Comparison of ENCODE assay signal across 11 cellular contexts in genomic region chr2:174350018-174350417, GRCh38. TPM values are rescaled to one million over a fixed set of nuclear protein-coding genes. Genes with fewer than 3 reads are reported as not detected.
A peak's percentile ranks its signal among the peaks of the same experiment; 100 is the strongest.
DNase-seq lines count a peak whose midpoint lies in the region; ATAC-seq and TF ChIP-seq lines count a peak whose summit lies in the region.
"Had no signal": no experiment of that assay in that cellular context is flagged by ENCODE, and none has a peak within 500 bp of the region (broad histone marks: within the 10 kb centered on the region; RNA-seq: fewer than 3 reads in every experiment).

No MANE protein-coding gene starts in this region.

- no peak for DNase-seq in heart right ventricle
- DNase-seq in left ventricle myocardium superior: no peak
- DNase-seq in NCI-H2227 treated with DMSO at 0.1 percent for 48 hours (lab: John Stamatoyannopoulos, UW): peak; percentile 16
- no peak for DNase-seq in endodermal cell
- DNase-seq in type B pancreatic cell (ENCODE audit: extremely low spot score, unreplicated experiment): no peak
- DNase-seq in NCI-H226: no peak
- DNase-seq in NCI-H1417 treated with DMSO at 0.1 percent for 48 hours (lab: John Stamatoyannopoulos, UW): no peak
- DNase-seq in stimulated activated naive CD8-positive, alpha-beta T cell treated with anti-CD3 and anti-CD28 coated beads, Interleukin-15, Interleukin-2, amounts not matched to agents 100 U/mL and 50 U/mL, for 24 hours: no peak
- DNase-seq: activated CD4-positive, alpha-beta T cell treated with anti-CD3 and anti-CD28 coated beads for 48 hours; cortex of kidney; DMS79 had no signal

- H3K4me3 ChIP-seq in heart right ventricle: no peak overlapping the region
- no peak overlapping the region for H3K4me3 ChIP-seq in endodermal cell (ENCODE audit: low read length)

- H3K27me3 Mint-ChIP-seq in endodermal cell (ENCODE audit: insufficient read depth) (peaks cover 12% of the 10 kb centered on the region), type B pancreatic cell (peaks cover 19% of the 10 kb centered on the region)

- peak in 5 of 9 donors; percentile 13 to 40 (median 28) for TF ChIP-seq CTCF in heart right ventricle (IDR thresholded peaks at IDR 0.05)
- peak; percentile 76 for TF ChIP-seq CTCF in endodermal cell (conservative IDR thresholded peaks at IDR 0.05)
- peak; percentile 73 for TF ChIP-seq CTCF in type B pancreatic cell (conservative IDR thresholded peaks at IDR 0.05)

- intact Hi-C loops in heart right ventricle (cut with DNase I) (no loop called here), left ventricle myocardium superior (cut with micrococcal nuclease) (no loop called here)

- no peak for ATAC-seq in heart right ventricle
- ATAC-seq in left ventricle myocardium superior: no peak
- ATAC-seq in stimulated activated naive CD8-positive, alpha-beta T cell treated with anti-CD3 and anti-CD28 coated beads, Interleukin-15, Interleukin-2, amounts not matched to agents 100 U/mL and 50 U/mL, for 24 hours: no peak

- H3K9me3 ChIP-seq in heart right ventricle: no peaks in the 10 kb centered on the region
- no peaks in the 10 kb centered on the region for H3K9me3 ChIP-seq in endodermal cell (ENCODE audit: control insufficient read depth, low read length)

- no peak overlapping the region for H3K9ac ChIP-seq in endodermal cell (ENCODE audit: extremely low read depth, low read length, poor library complexity, severe bottlenecking)

- H3K36me3 ChIP-seq in heart right ventricle: peaks cover 0 to 64% (median 16%) of the 10 kb centered on the region in 9 donors
- peaks cover 14% of the 10 kb centered on the region for H3K36me3 ChIP-seq in endodermal cell (ENCODE audit: control insufficient read depth, insufficient read depth, low read length)

- no peak overlapping the region for H3K27ac Mint-ChIP-seq in endodermal cell
- no peak overlapping the region for H3K27ac Mint-ChIP-seq in type B pancreatic cell

- peaks cover 0 to 4% (median 0%) of the 10 kb centered on the region in 9 donors for H3K4me1 ChIP-seq in heart right ventricle
- H3K4me1 ChIP-seq in endodermal cell (ENCODE audit: control insufficient read depth, insufficient read depth, low read length): no peaks in the 10 kb centered on the region

- H3K4me3 Mint-ChIP-seq in endodermal cell: no peak overlapping the region
- no peak overlapping the region for H3K4me3 Mint-ChIP-seq in type B pancreatic cell

- peaks cover 16% of the 10 kb centered on the region for H3K36me3 Mint-ChIP-seq in endodermal cell (ENCODE audit: low read depth)
- H3K36me3 Mint-ChIP-seq in type B pancreatic cell: peaks cover 19% of the 10 kb centered on the region

- H3K9me3 Mint-ChIP-seq in endodermal cell (no peaks in the 10 kb centered on the region), type B pancreatic cell (no peaks in the 10 kb centered on the region)

- peaks cover 0 to 18% (median 2%) of the 10 kb centered on the region in 7 donors for H3K27me3 ChIP-seq in heart right ventricle
- H3K27me3 ChIP-seq in endodermal cell (ENCODE audit: control insufficient read depth, insufficient read depth, low read length, poor library complexity, severe bottlenecking): peaks cover 10% of the 10 kb centered on the region

- H3K4me1 Mint-ChIP-seq in endodermal cell (peaks cover 4% of the 10 kb centered on the region), type B pancreatic cell (ENCODE audit: unreplicated experiment) (no peaks in the 10 kb centered on the region)

- H3K27ac ChIP-seq in heart right ventricle (no peak overlapping the region), endodermal cell (ENCODE audit: low read depth, low read length) (no peak overlapping the region)

- WGBS in heart right ventricle, 2 donors: 84% methylated on average over 2 of the region's 2 CpGs
- 78 to 100% methylated on average over 1 to 2 of the region's 2 CpGs for whole genome bisulfite sequencing in endodermal cell (ENCODE audit: insufficient coverage in 1 of 2, insufficient read length in 1 of 2), 2 experiments

RNA-seq across cellular contexts. Expression of gene SP9, which starts 15.3 kb away (rescaled TPM):
- under 1 TPM in 1 of 10 donors, not detected in 9; 0.09 TPM for total RNA-seq in heart right ventricle
- polyA plus RNA-seq in heart right ventricle: not detected
- total RNA-seq in left ventricle myocardium superior: not detected
- total RNA-seq in endodermal cell: not detected
- polyA plus RNA-seq in endodermal cell (2013, experiment 1 of 2): 2.8 TPM
- polyA plus RNA-seq in endodermal cell (2013, experiment 2 of 2): 1.6 TPM
- 0.56 TPM in 1 of 2 replicates, not detected in the other for total RNA-seq in type B pancreatic cell (ENCODE audit: low replicate concordance)

RNA-seq across cellular contexts. Expression of gene SCRN3, which starts 45.5 kb away (rescaled TPM):
- total RNA-seq in heart right ventricle: 10 to 100 TPM; 35.6 to 57.0 (median 45.2) TPM
- polyA plus RNA-seq in heart right ventricle: 10 to 100 TPM; 10.3 to 14.6 TPM
- total RNA-seq in left ventricle myocardium superior: 43.5 TPM
- 10 to 100 TPM; 11.4 to 13.6 TPM for total RNA-seq in endodermal cell
- 26.1 TPM for polyA plus RNA-seq in endodermal cell (2013, experiment 1 of 2)
- polyA plus RNA-seq in endodermal cell (2013, experiment 2 of 2): 26.7 TPM
- 23.2 and 25.9 TPM in 2 replicates for total RNA-seq in type B pancreatic cell (ENCODE audit: low replicate concordance)
